In genomic region chr3:181189556-181189955, GRCh38 we compare ENCODE assay signal across 35 cellular contexts.
"Had no signal": no experiment of that assay in that cellular context is flagged by ENCODE, and none has a peak within 500 bp of the region (broad histone marks: within the 10 kb centered on the region; RNA-seq: fewer than 3 reads in every experiment).

No MANE protein-coding gene starts in this region.

- H3K9me3 ChIP-seq: MG63 had no signal

- DNase-seq: Karpas-422, Kasumi-1, MG63, MM.1S, MV-4-11, NCI-H1048, NCI-H1092, NCI-H1092 treated with DMSO at 0.1 percent for 48 hours, NCI-H1105, NCI-H1105 treated with DMSO at 0.1 percent for 48 hours, NCI-H1417, NCI-H1417 treated with DMSO at 0.1 percent for 48 hours, NCI-H1436, NCI-H1436 treated with DMSO at 0.1 percent for 48 hours, NCI-H146, NCI-H1694, NCI-H1694 treated with DMSO at 0.1 percent for 48 hours, NCI-H187, NCI-H187 treated with DMSO at 0.1 percent for 48 hours, NCI-H1930, NCI-H2029, NCI-H2029 treated with DMSO at 0.1 percent for 48 hours, NCI-H2081, NCI-H2107, NCI-H2171, NCI-H2171 treated with DMSO at 0.1 percent for 48 hours, NCI-H2227 treated with DMSO at 0.1 percent for 48 hours, NCI-H226, NCI-H345, NCI-H446, NCI-H446 treated with DMSO at 0.1 percent for 48 hours, NCI-H510A, NCI-H510A treated with DMSO at 0.1 percent for 48 hours, NCI-H524, NCI-H524 treated with DMSO at 0.1 percent for 48 hours had no signal

- H3K36me3 ChIP-seq: MG63 had no signal

- H3K4me3 ChIP-seq: MG63 had no signal
